ENCODE assay signal across 15 cellular contexts in the genomic region with DNA sequence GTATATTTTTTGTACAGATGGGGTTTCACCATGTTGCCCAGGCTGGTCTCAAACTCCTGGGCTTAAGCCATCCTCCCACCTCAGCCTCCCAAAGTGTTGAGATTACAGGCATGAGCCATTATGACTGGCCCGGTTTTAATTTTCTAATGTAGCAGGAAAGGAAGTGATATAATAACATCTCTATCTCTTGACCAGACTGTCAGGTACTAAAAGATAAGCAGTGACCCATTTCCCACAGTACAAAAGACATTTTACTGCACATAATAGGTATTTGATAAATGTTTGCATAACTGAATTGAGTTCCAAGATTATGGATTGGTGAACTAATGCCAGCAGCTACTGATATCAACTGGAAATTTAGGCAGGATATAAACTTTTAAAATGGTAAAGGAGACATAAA. TPM values are rescaled to one million over a fixed set of nuclear protein-coding genes. Genes with fewer than 3 reads are reported as not detected.
DNase-seq lines count a peak whose midpoint lies in the region; ATAC-seq and TF ChIP-seq lines count a peak whose summit lies in the region.
"Had no signal": no experiment of that assay in that cellular context is flagged by ENCODE, and none has a peak within 500 bp of the region (broad histone marks: within the 10 kb centered on the region; RNA-seq: fewer than 3 reads in every experiment).

No MANE protein-coding gene starts in this region.

- TF ChIP-seq CTCF in C4-2B (conservative IDR thresholded peaks at IDR 0.05) (no peak), HEK293 (tag by site-specific recombination; IDR thresholded peaks at IDR 0.05) (no peak), VCaP (conservative IDR thresholded peaks at IDR 0.05) (no peak), neural crest cell (conservative IDR thresholded peaks at IDR 0.05) (no peak), foreskin keratinocyte (conservative IDR thresholded peaks at IDR 0.05) (no peak)

- CTCF ChIA-PET in HEK293 (lab: Yijun Ruan, JAX): interaction anchor here (0.5 to 0.7 kb wide), 2 partner anchors 45 to 628 kb away, joined by 3 to 4 read pairs; no protein-coding TSS in a partner anchor

- no peaks in the 10 kb centered on the region for H3K9me3 Mint-ChIP-seq in neural crest cell
- H3K9me3 Mint-ChIP-seq: CD4-positive, alpha-beta T cell; GM23338; HFFc6 had no signal

- POLR2A ChIA-PET in HEK293 (lab: Yijun Ruan, JAX): no interaction called here

- H3K27ac ChIP-seq in C4-2B (peak overlapping the region; percentile 41), HEK293 (ENCODE audit: extremely low read depth, low read depth, low read length) (no peak overlapping the region), VCaP (peak overlapping the region; percentile 98; the same call in 1 of the 2 replicates), foreskin keratinocyte (no peak overlapping the region)

- no peak overlapping the region for H3K4me3 ChIP-seq in HEK293 (ENCODE audit: low read depth, low read length)
- H3K4me3 ChIP-seq: GM23338 had no signal

- no peaks in the 10 kb centered on the region for H3K27me3 ChIP-seq in foreskin keratinocyte
- H3K27me3 ChIP-seq: BE2C had no signal

- peak overlapping the region; percentile 34 for H3K4me3 Mint-ChIP-seq in neural crest cell
- H3K4me3 Mint-ChIP-seq: CD4-positive, alpha-beta T cell; GM23338; HFFc6 had no signal

- H3K9me3 ChIP-seq in HEK293 (ENCODE audit: control insufficient read depth, insufficient read depth, low read depth, low read length): no peaks in the 10 kb centered on the region
- H3K9me3 ChIP-seq: BE2C, Caco-2 had no signal

- H3K27me3 Mint-ChIP-seq in neural crest cell (ENCODE audit: low read depth): no peaks in the 10 kb centered on the region
- H3K27me3 Mint-ChIP-seq: CD4-positive, alpha-beta T cell had no signal

- H3K36me3 ChIP-seq in HEK293 (ENCODE audit: control insufficient read depth in 2 of 2, insufficient read depth in 1 of 2, low read length in 2 of 2): peaks cover 21 to 33% of the 10 kb centered on the region in 2 experiments; a peak in 2 of 3 replicates

- H3K4me1 ChIP-seq in HEK293 (ENCODE audit: control insufficient read depth, insufficient read depth, low read length) (peaks cover 3% of the 10 kb centered on the region; the same call in 1 of the 2 replicates), foreskin keratinocyte (peaks cover 6% of the 10 kb centered on the region)
- H3K4me1 ChIP-seq: BE2C, Caco-2 had no signal

- no peak for ATAC-seq in GM21447 (IDR thresholded peaks at IDR 0.05; ENCODE audit: unreplicated experiment)
- ATAC-seq in foreskin keratinocyte: no peak
- ATAC-seq: GM23338 had no signal

- peaks cover 3% of the 10 kb centered on the region for H3K36me3 Mint-ChIP-seq in neural crest cell (ENCODE audit: low read depth)

- peaks cover 30% of the 10 kb centered on the region for H3K4me1 Mint-ChIP-seq in neural crest cell

- DNase-seq in neural crest cell (ENCODE audit: low read depth, low spot score) (no peak), foreskin keratinocyte (no peak)
- DNase-seq: ACHN; BE2C; C1 segment of cervical spinal cord; Caco-2; CD4-positive, alpha-beta T cell; HCEC 1CT; HFFc6; IMR-90 had no signal

- no peak overlapping the region for H3K27ac Mint-ChIP-seq in neural crest cell (ENCODE audit: unreplicated experiment)
- H3K27ac Mint-ChIP-seq: CD4-positive, alpha-beta T cell; GM23338; HFFc6 had no signal

TF ChIP-seq in HEK293, 187 proteins besides CTCF, POLR2A, EP300 and RAD21:
- TF ChIP-seq, protein P1, sequence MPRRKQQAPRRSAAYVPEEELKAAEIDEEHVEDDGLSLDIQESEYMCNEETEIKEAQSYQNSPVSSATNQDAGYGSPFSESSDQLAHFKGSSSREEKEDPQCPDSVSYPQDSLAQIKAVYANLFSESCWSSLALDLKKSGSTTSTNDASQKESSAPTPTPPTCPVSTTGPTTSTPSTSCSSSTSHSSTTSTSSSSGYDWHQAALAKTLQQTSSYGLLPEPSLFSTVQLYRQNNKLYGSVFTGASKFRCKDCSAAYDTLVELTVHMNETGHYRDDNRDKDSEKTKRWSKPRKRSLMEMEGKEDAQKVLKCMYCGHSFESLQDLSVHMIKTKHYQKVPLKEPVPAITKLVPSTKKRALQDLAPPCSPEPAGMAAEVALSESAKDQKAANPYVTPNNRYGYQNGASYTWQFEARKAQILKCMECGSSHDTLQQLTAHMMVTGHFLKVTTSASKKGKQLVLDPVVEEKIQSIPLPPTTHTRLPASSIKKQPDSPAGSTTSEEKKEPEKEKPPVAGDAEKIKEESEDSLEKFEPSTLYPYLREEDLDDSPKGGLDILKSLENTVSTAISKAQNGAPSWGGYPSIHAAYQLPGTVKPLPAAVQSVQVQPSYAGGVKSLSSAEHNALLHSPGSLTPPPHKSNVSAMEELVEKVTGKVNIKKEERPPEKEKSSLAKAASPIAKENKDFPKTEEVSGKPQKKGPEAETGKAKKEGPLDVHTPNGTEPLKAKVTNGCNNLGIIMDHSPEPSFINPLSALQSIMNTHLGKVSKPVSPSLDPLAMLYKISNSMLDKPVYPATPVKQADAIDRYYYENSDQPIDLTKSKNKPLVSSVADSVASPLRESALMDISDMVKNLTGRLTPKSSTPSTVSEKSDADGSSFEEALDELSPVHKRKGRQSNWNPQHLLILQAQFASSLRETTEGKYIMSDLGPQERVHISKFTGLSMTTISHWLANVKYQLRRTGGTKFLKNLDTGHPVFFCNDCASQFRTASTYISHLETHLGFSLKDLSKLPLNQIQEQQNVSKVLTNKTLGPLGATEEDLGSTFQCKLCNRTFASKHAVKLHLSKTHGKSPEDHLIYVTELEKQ (tag by site-specific recombination; IDR thresholded peaks at IDR 0.05; ENCODE audit: borderline replicate concordance): 0 out of 2 replicates have a peak, but pooled peaks have one; percentile 14
- TF ChIP-seq REPIN1 (tag by site-specific recombination; IDR thresholded peaks at IDR 0.05; ENCODE audit: low read depth) (no peak), ZNF76 (tag by site-specific recombination; IDR thresholded peaks at IDR 0.05; ENCODE audit: borderline replicate concordance, low read depth) (no peak), ZNF510 (tag by site-specific recombination; IDR thresholded peaks at IDR 0.05; ENCODE audit: insufficient replicate concordance) (no peak), ZNF140 (tag by site-specific recombination; IDR thresholded peaks at IDR 0.05) (no peak), ZSCAN16 (tag by site-specific recombination; IDR thresholded peaks at IDR 0.05) (no peak)

RNA-seq across cellular contexts. Expression of gene NVL, which starts 4.0 kb away (rescaled TPM):
- total RNA-seq in neural crest cell: 51.2 and 53.8 TPM in 2 replicates
- 25.4 and 30.4 TPM in 2 replicates for total RNA-seq in foreskin keratinocyte
- polyA plus RNA-seq in foreskin keratinocyte: 20.2 and 22.1 TPM in 2 replicates

RNA-seq across cellular contexts. Expression of gene CNIH4, which starts 30.7 kb away (rescaled TPM):
- 66.5 and 70.2 TPM in 2 replicates for total RNA-seq in neural crest cell
- total RNA-seq in foreskin keratinocyte: 83.1 and 84.1 TPM in 2 replicates
- 123 and 130 TPM in 2 replicates for polyA plus RNA-seq in foreskin keratinocyte

Comparison
In these comparisons a context has a peak if more than half of its experiments do, and no peak if none do; other contexts are left out.
1. H3K27ac ChIP-seq: peak in C4-2B (single experiment) and VCaP (single experiment); none in HEK293 (single experiment) and foreskin keratinocyte (single experiment).